Comparison of ENCODE assay signal across 24 cellular contexts in the genomic region with DNA sequence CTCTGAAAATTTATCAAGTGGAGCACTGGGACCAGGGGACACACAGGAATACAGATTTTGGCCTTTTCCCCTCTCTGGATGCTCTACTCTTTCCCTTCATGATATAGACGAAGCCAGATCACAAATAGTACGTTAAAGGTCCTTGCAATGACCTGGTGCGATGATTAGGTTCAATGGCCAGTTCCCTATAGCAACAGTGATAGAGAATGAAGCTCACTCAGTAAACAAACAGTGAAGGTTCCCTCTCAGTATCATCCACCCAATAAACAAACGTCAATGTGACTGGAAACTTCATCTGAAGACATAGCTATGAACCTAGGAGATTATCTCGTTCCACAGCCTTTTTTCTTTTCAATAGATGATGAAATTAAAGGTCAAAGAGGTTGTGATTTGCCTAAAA.
"Had no signal": no experiment of that assay in that cellular context is flagged by ENCODE, and none has a peak within 500 bp of the region (broad histone marks: within the 10 kb centered on the region; RNA-seq: fewer than 3 reads in every experiment).

No MANE protein-coding gene starts in this region.

- H3K4me1 Mint-ChIP-seq: activated CD4-positive, alpha-beta T cell treated with anti-CD3 and anti-CD28 coated beads for 36 hours; activated naive CD4-positive, alpha-beta T cell treated with anti-CD3 and anti-CD28 coated beads, Interleukin-2, amount 10 ng/mL, durations not matched to agents 7 days and 5 days; activated naive CD8-positive, alpha-beta T cell treated with anti-CD3 and anti-CD28 coated beads, Interleukin-2, amount 50 U/mL, for 24 hours; immature natural killer cell; naive thymus-derived CD8-positive, alpha-beta T cell had no signal

- H3K27ac Mint-ChIP-seq: activated CD4-positive, alpha-beta T cell treated with anti-CD3 and anti-CD28 coated beads for 36 hours; activated naive CD4-positive, alpha-beta T cell treated with anti-CD3 and anti-CD28 coated beads, Interleukin-2, amount 10 ng/mL, durations not matched to agents 7 days and 5 days; activated naive CD8-positive, alpha-beta T cell treated with anti-CD3 and anti-CD28 coated beads, Interleukin-2, amount 50 U/mL, for 24 hours; activated T-cell treated with anti-CD3 and anti-CD28 coated beads, Interleukin-2, amount 50 U/mL, for 24 hours; immature natural killer cell; naive thymus-derived CD8-positive, alpha-beta T cell had no signal

- H3K36me3 ChIP-seq: heart right ventricle, lower lobe of right lung, ovary, prostate gland, uterus had no signal

- H3K9me3 ChIP-seq: lower lobe of right lung, ovary, prostate gland, testis, uterus had no signal

- H3K36me3 Mint-ChIP-seq: activated naive CD4-positive, alpha-beta T cell treated with anti-CD3 and anti-CD28 coated beads, Interleukin-2, amount 10 ng/mL, durations not matched to agents 7 days and 5 days; naive thymus-derived CD8-positive, alpha-beta T cell had no signal

- DNase-seq: activated CD4-positive, alpha-beta T cell treated with anti-CD3 and anti-CD28 coated beads for 36 hours; activated CD4-positive, alpha-beta T cell treated with anti-CD3 and anti-CD28 coated beads, Interleukin-2, amount 50 U/mL, for 4 hours; activated CD8-positive, alpha-beta memory T cell treated with anti-CD3 and anti-CD28 coated beads for 24 hours; activated CD8-positive, alpha-beta memory T cell treated with anti-CD3 and anti-CD28 coated beads, Interleukin-2, amount 50 U/mL, for 4 hours; activated effector memory CD4-positive, alpha-beta T cell treated with Interleukin-2 at 50 U/mL for 16 hours; activated naive CD4-positive, alpha-beta T cell treated with anti-CD3 and anti-CD28 coated beads, Interleukin-2, amount 10 ng/mL, durations not matched to agents 7 days and 5 days; activated naive CD8-positive, alpha-beta T cell treated with anti-CD3 and anti-CD28 coated beads, Interleukin-2, amount 50 U/mL, for 24 hours; activated T-cell treated with anti-CD3 and anti-CD28 coated beads, Interleukin-2, amount 50 U/mL, for 24 hours; cerebellar nuclear complex; heart right ventricle; immature natural killer cell; lower lobe of right lung; naive thymus-derived CD8-positive, alpha-beta T cell; ovary; stimulated activated CD4-positive, alpha-beta T cell treated with anti-CD3 and anti-CD28 coated beads, Interleukin-2, amount 100 ng/mL, for 48 hours; stimulated activated CD8-positive, alpha-beta memory T cell treated with anti-CD3 and anti-CD28 coated beads, Interleukin-4, amount 100 ng/mL, for 48 hours; stimulated activated naive CD4-positive, alpha-beta T cell; T-helper 9 cell; testis; uterus had no signal

- ATAC-seq: activated CD4-positive, alpha-beta T cell treated with anti-CD3 and anti-CD28 coated beads for 36 hours; activated naive CD8-positive, alpha-beta T cell treated with anti-CD3 and anti-CD28 coated beads, Interleukin-2, amount 50 U/mL, for 24 hours; heart right ventricle; left lobe of liver; lower lobe of right lung; naive thymus-derived CD8-positive, alpha-beta T cell had no signal

- H3K27me3 ChIP-seq: heart right ventricle, ovary, testis, uterus had no signal

- H3K4me3 Mint-ChIP-seq: activated CD4-positive, alpha-beta T cell treated with anti-CD3 and anti-CD28 coated beads for 36 hours; activated naive CD4-positive, alpha-beta T cell treated with anti-CD3 and anti-CD28 coated beads, Interleukin-2, amount 10 ng/mL, durations not matched to agents 7 days and 5 days; activated naive CD8-positive, alpha-beta T cell treated with anti-CD3 and anti-CD28 coated beads, Interleukin-2, amount 50 U/mL, for 24 hours; activated T-cell treated with anti-CD3 and anti-CD28 coated beads, Interleukin-2, amount 50 U/mL, for 24 hours; immature natural killer cell; naive thymus-derived CD8-positive, alpha-beta T cell had no signal

- H3K27ac ChIP-seq: coronary artery, heart right ventricle, lower lobe of right lung, ovary, prostate gland, testis, uterus had no signal

- H3K27me3 Mint-ChIP-seq: activated CD4-positive, alpha-beta T cell treated with anti-CD3 and anti-CD28 coated beads for 36 hours; activated naive CD4-positive, alpha-beta T cell treated with anti-CD3 and anti-CD28 coated beads, Interleukin-2, amount 10 ng/mL, durations not matched to agents 7 days and 5 days; activated naive CD8-positive, alpha-beta T cell treated with anti-CD3 and anti-CD28 coated beads, Interleukin-2, amount 50 U/mL, for 24 hours; activated T-cell treated with anti-CD3 and anti-CD28 coated beads, Interleukin-2, amount 50 U/mL, for 24 hours; naive thymus-derived CD8-positive, alpha-beta T cell had no signal

- H3K4me3 ChIP-seq: coronary artery, heart right ventricle, lower lobe of right lung, ovary, prostate gland, testis, uterus had no signal

- FAIRE-seq: endometrium had no signal

- H3K4me1 ChIP-seq: heart right ventricle, lower lobe of right lung, prostate gland, testis, uterus had no signal
